9 cellular contexts compared by ENCODE assay signal in genomic region chr12:4031703-4032291, GRCh38.
DNase-seq lines count a peak whose midpoint lies in the region; ATAC-seq and TF ChIP-seq lines count a peak whose summit lies in the region.
"Had no signal": no experiment of that assay in that cellular context is flagged by ENCODE, and none has a peak within 500 bp of the region (broad histone marks: within the 10 kb centered on the region; RNA-seq: fewer than 3 reads in every experiment).

No MANE protein-coding gene starts in this region.

- no peak overlapping the region for H3K27ac Mint-ChIP-seq in T-helper 2 cell treated with Interferon-gamma antibody and Interleukin-4, amounts not matched to agents 5 μg/mL and 100 μg/mL, for 36 hours

- WGBS in body of pancreas, 2 donors = 52 to 61% methylated on average over 16 to 30 of the region's 30 CpGs
- 67 to 68% methylated on average over 21 to 30 of the region's 30 CpGs for WGBS in thyroid gland, 2 donors

- no peak for TF ChIP-seq POLR2A in body of pancreas (IDR thresholded peaks at IDR 0.05)
- no peak for TF ChIP-seq POLR2A in thyroid gland (IDR thresholded peaks at IDR 0.05)

- peaks cover 19% of the 10 kb centered on the region for H3K4me1 Mint-ChIP-seq in T-helper 2 cell treated with Interferon-gamma antibody and Interleukin-4, amounts not matched to agents 5 μg/mL and 100 μg/mL, for 36 hours (ENCODE audit: low read depth)

- H3K4me3 ChIP-seq in body of pancreas = no peak overlapping the region
- H3K4me3 ChIP-seq in left lung = peak overlapping the region in 1 of 2 donors; percentile 40
- peak overlapping the region in 1 of 3 donors; percentile 9 for H3K4me3 ChIP-seq in thyroid gland (replicated peaks in 1 of 3)

- TF ChIP-seq CTCF in body of pancreas (IDR thresholded peaks at IDR 0.05) (no peak), left lung (IDR thresholded peaks at IDR 0.05) (no peak), thyroid gland (IDR thresholded peaks at IDR 0.05) (no peak)

- H3K9me3 ChIP-seq in body of pancreas (no peaks in the 10 kb centered on the region), left lung (no peaks in the 10 kb centered on the region), thyroid gland (no peaks in the 10 kb centered on the region)

- no peaks in the 10 kb centered on the region for H3K27me3 ChIP-seq in body of pancreas
- peaks cover 0 to 24% of the 10 kb centered on the region in 2 donors for H3K27me3 ChIP-seq in left lung
- H3K27me3 ChIP-seq in thyroid gland = no peaks in the 10 kb centered on the region

- no peak for DNase-seq in T-helper 2 cell treated with Interferon-gamma antibody and Interleukin-4, amounts not matched to agents 5 μg/mL and 100 μg/mL, for 36 hours (ENCODE audit: low spot score)
- no peak for DNase-seq in T-helper 2 cell
- peak; percentile 37 to 62 (median 47) for DNase-seq in body of pancreas
- DNase-seq in left lung = peak; percentile 67 to 76
- DNase-seq in thyroid gland = no peak
- no peak for DNase-seq in midbrain (lab: John Stamatoyannopoulos, UW)
- no peak for DNase-seq in activated CD4-positive, alpha-beta T cell treated with anti-CD3 and anti-CD28 coated beads for 4 hours

- intact Hi-C loops in body of pancreas (cut with DNase I) = loop anchor here (10.0 kb wide), 1 partner anchor 147 kb away; no protein-coding TSS in a partner anchor
- intact Hi-C loops in left lung (cut with DNase I) = no loop called here
- intact Hi-C loops in thyroid gland (cut with DNase I) = no loop called here

- H3K9me3 Mint-ChIP-seq in T-helper 2 cell treated with Interferon-gamma antibody and Interleukin-4, amounts not matched to agents 5 μg/mL and 100 μg/mL, for 36 hours = no peaks in the 10 kb centered on the region

- no peaks in the 10 kb centered on the region for H3K36me3 Mint-ChIP-seq in T-helper 2 cell treated with Interferon-gamma antibody and Interleukin-4, amounts not matched to agents 5 μg/mL and 100 μg/mL, for 36 hours (ENCODE audit: low read depth)

- peaks cover 50% of the 10 kb centered on the region for H3K4me1 ChIP-seq in body of pancreas
- H3K4me1 ChIP-seq in left lung = peaks cover 8 to 27% of the 10 kb centered on the region in 2 donors
- peaks cover 11 to 13% of the 10 kb centered on the region in 2 donors for H3K4me1 ChIP-seq in thyroid gland

- H3K27me3 Mint-ChIP-seq in T-helper 2 cell treated with Interferon-gamma antibody and Interleukin-4, amounts not matched to agents 5 μg/mL and 100 μg/mL, for 36 hours (ENCODE audit: low read depth) = peaks cover 38% of the 10 kb centered on the region

- H3K36me3 ChIP-seq in body of pancreas (replicated peaks in 1 of 2; ENCODE audit: insufficient read depth in 1 of 2, low read depth in 2 of 2) (no peaks in the 10 kb centered on the region), left lung (no peaks in the 10 kb centered on the region), thyroid gland (no peaks in the 10 kb centered on the region)
- H3K36me3 ChIP-seq: cardiac muscle cell had no signal

- H3K27ac ChIP-seq in body of pancreas = peak overlapping the region; percentile 63 to 95 (median 89)
- peak overlapping the region; percentile 85 to 88 for H3K27ac ChIP-seq in left lung
- peak overlapping the region; percentile 57 to 95 (median 83) for H3K27ac ChIP-seq in thyroid gland
- H3K27ac ChIP-seq: cardiac muscle cell had no signal

- H3K4me3 Mint-ChIP-seq in T-helper 2 cell treated with Interferon-gamma antibody and Interleukin-4, amounts not matched to agents 5 μg/mL and 100 μg/mL, for 36 hours = peak overlapping the region; percentile 60

- ATAC-seq in body of pancreas (peak; percentile 25), left lung (peak; percentile 52), HG02885 (IDR thresholded peaks at IDR 0.05; ENCODE audit: poor library complexity, unreplicated experiment) (no peak)

Comparison
In these comparisons a context has a peak if more than half of its experiments do, and no peak if none do; other contexts are left out.
1. DNase-seq: peak in body of pancreas (4 of 4) and left lung (2 of 2); none in T-helper 2 cell treated with Interferon-gamma antibody and Interleukin-4, amounts not matched to agents 5 μg/mL and 100 μg/mL, for 36 hours (single experiment), T-helper 2 cell (0 of 5), thyroid gland (0 of 2), midbrain (single experiment) and activated CD4-positive, alpha-beta T cell treated with anti-CD3 and anti-CD28 coated beads for 4 hours (0 of 2).
2. Peak in every context shown above with its lines, with median percentiles within 50 percentile points of each other: H3K27ac ChIP-seq.